ENCODE assay signal across 8 cellular contexts in the genomic region with DNA sequence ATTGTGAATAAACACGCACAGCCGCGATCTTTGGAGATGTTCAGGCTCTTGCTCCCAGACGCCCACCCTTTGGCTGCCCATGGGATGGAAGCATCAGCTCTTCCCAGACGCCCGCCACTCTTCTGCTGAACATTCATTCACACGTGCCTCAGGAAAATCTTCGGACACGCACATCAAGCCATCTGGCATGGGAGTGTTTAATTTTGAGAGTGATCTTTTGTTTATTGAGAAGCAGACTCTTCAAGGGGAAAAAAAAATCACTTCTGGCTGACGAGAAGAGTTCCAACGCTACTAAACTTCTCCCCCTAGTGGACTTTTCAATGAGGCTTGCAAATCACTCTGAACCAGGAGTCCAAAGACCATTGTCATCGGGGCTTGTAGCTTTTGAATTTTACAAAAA.
DNase-seq lines count a peak whose midpoint lies in the region; ATAC-seq and TF ChIP-seq lines count a peak whose summit lies in the region.

No MANE protein-coding gene starts in this region.

- H2AFZ ChIP-seq in SK-N-SH (ENCODE audit: low read depth), result no peak overlapping the region

- CTCF ChIA-PET in SK-N-SH (lab: Yijun Ruan, JAX), result interaction anchor here (0.6 to 5.1 kb wide), 26 partner anchors 11 to 430 kb away, joined by 3 to 34 read pairs (median 4); no protein-coding TSS in a partner anchor
- CTCF ChIA-PET in activated CD4-positive, alpha-beta T cell treated with anti-CD3 and anti-CD28 coated beads for 36 hours (lab: Charles Lee), result no interaction called here

- H3K9me3 ChIP-seq in SK-N-SH, result no peaks in the 10 kb centered on the region

- H3K79me2 ChIP-seq in SK-N-SH (ENCODE audit: insufficient read depth), result no peaks in the 10 kb centered on the region

- no peaks in the 10 kb centered on the region for H4K20me1 ChIP-seq in SK-N-SH (ENCODE audit: insufficient read depth)

- H3K36me3 ChIP-seq in SK-N-SH (replicated peaks in 1 of 2; ENCODE audit: control insufficient read depth in 1 of 2, insufficient read depth in 2 of 2, low read length in 1 of 2), result no peaks in the 10 kb centered on the region

- no peak overlapping the region for H3K27ac Mint-ChIP-seq in activated CD4-positive, alpha-beta T cell treated with anti-CD3 and anti-CD28 coated beads for 36 hours

- peak; percentile 81 for TF ChIP-seq CTCF in AG09319 (IDR thresholded peaks at IDR 0.05; ENCODE audit: low read depth, low read length)
- peak; percentile 66 for TF ChIP-seq CTCF in SK-N-SH (IDR thresholded peaks at IDR 0.05)

- no peaks in the 10 kb centered on the region for H3K36me3 Mint-ChIP-seq in activated CD4-positive, alpha-beta T cell treated with anti-CD3 and anti-CD28 coated beads for 36 hours (ENCODE audit: low read depth)

- H3K4me2 ChIP-seq in SK-N-SH, result no peak overlapping the region; the same call in 1 of the 2 replicates

- TF ChIP-seq EP300 in Ishikawa (IDR thresholded peaks at IDR 0.05; ENCODE audit: borderline replicate concordance) (no peak), SK-N-SH (IDR thresholded peaks at IDR 0.05; ENCODE audit: borderline replicate concordance in 1 of 2, low read depth in 1 of 2, low read length in 1 of 2) (no peak)

- intact Hi-C loops in activated CD4-positive, alpha-beta T cell treated with anti-CD3 and anti-CD28 coated beads for 36 hours (cut with DNase I, micrococcal nuclease), result loop anchor here in 1 of 2 experiments (2.0 kb wide), 1 partner anchor 426 kb away; no protein-coding TSS in a partner anchor

- no peak overlapping the region for H3K4me3 Mint-ChIP-seq in activated CD4-positive, alpha-beta T cell treated with anti-CD3 and anti-CD28 coated beads for 36 hours

- ATAC-seq in HG02623 (IDR thresholded peaks at IDR 0.05; ENCODE audit: unreplicated experiment) (no peak), GM21381 (IDR thresholded peaks at IDR 0.05; ENCODE audit: unreplicated experiment) (no peak)
- ATAC-seq in activated CD4-positive, alpha-beta T cell treated with anti-CD3 and anti-CD28 coated beads for 36 hours, result no peak

- H3K27me3 ChIP-seq in SK-N-SH (ENCODE audit: insufficient read depth), result no peaks in the 10 kb centered on the region

- peak; percentile 54 for TF ChIP-seq RAD21 in Ishikawa (IDR thresholded peaks at IDR 0.05; ENCODE audit: low read depth)
- TF ChIP-seq RAD21 in SK-N-SH (IDR thresholded peaks at IDR 0.05; ENCODE audit: low read length), result peak; percentile 59

- no peaks in the 10 kb centered on the region for H3K4me1 Mint-ChIP-seq in activated CD4-positive, alpha-beta T cell treated with anti-CD3 and anti-CD28 coated beads for 36 hours

- H3K27me3 Mint-ChIP-seq in activated CD4-positive, alpha-beta T cell treated with anti-CD3 and anti-CD28 coated beads for 36 hours, result peaks cover 26% of the 10 kb centered on the region

- 9% methylated on average over 12 of the region's 12 CpGs for WGBS in SK-N-SH (ENCODE audit: low lambda C conversion rate)

- DNase-seq in AG09319 (ENCODE audit: extremely low read depth, low read depth) (peak; percentile 25), SK-N-SH (peak; percentile 45), iPS DF 4.7 (ENCODE audit: extremely low read depth, low spot score) (peak; percentile 44)
- no peak for DNase-seq in effector CD8-positive, alpha-beta T cell (lab: John Stamatoyannopoulos, UW)
- no peak for DNase-seq in activated CD4-positive, alpha-beta T cell treated with anti-CD3 and anti-CD28 coated beads for 36 hours

- H3K4me3 ChIP-seq in SK-N-SH (ENCODE audit: low read depth in 2 of 2, low read length in 1 of 2), result peak overlapping the region; percentile 5 to 53; a peak in 3 of 4 replicates

- POLR2A ChIA-PET in SK-N-SH (lab: Yijun Ruan, JAX), result no interaction called here
- POLR2A ChIA-PET in activated CD4-positive, alpha-beta T cell treated with anti-CD3 and anti-CD28 coated beads for 36 hours (lab: Charles Lee), result no interaction called here

- peaks cover 0 to 3% of the 10 kb centered on the region in 2 experiments; a peak in 1 of 4 replicates for H3K4me1 ChIP-seq in SK-N-SH (ENCODE audit: control insufficient read depth in 1 of 2, insufficient read depth in 2 of 2, low read depth in 1 of 2, low read length in 1 of 2)

- no peak overlapping the region for H3K27ac ChIP-seq in SK-N-SH (ENCODE audit: low read depth in 2 of 2, low read length in 1 of 2)

- no peaks in the 10 kb centered on the region for H3K9me2 ChIP-seq in SK-N-SH

- H3K9me3 Mint-ChIP-seq in activated CD4-positive, alpha-beta T cell treated with anti-CD3 and anti-CD28 coated beads for 36 hours (ENCODE audit: low read depth), result peaks cover 6% of the 10 kb centered on the region

- no peak overlapping the region for H3K9ac ChIP-seq in SK-N-SH

- no peaks in the 10 kb centered on the region for H3F3A ChIP-seq in SK-N-SH (replicated peaks; ENCODE audit: insufficient read depth)

TF ChIP-seq in Ishikawa, 13 proteins besides CTCF, POLR2A, EP300 and RAD21 (continues in another document):
- TF ChIP-seq NFIC (IDR thresholded peaks at IDR 0.05) (no peak), REST (IDR thresholded peaks at IDR 0.05; ENCODE audit: low read depth) (no peak), ZBTB7A (IDR thresholded peaks at IDR 0.05; ENCODE audit: low read depth) (no peak), CEBPB (IDR thresholded peaks at IDR 0.05) (no peak), TAF1 (IDR thresholded peaks at IDR 0.05; ENCODE audit: low read depth) (no peak), TCF12 (IDR thresholded peaks at IDR 0.05; ENCODE audit: low read depth) (no peak), FOXM1 (IDR thresholded peaks at IDR 0.05; ENCODE audit: borderline replicate concordance, low read depth) (no peak), TEAD4 (IDR thresholded peaks at IDR 0.05) (no peak)
- TF ChIP-seq, protein P1, sequence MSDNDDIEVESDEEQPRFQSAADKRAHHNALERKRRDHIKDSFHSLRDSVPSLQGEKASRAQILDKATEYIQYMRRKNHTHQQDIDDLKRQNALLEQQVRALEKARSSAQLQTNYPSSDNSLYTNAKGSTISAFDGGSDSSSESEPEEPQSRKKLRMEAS (IDR thresholded peaks at IDR 0.05), result no peak

TF ChIP-seq in SK-N-SH, 30 proteins besides CTCF, POLR2A, EP300 and RAD21:
- TF ChIP-seq EZH2phosphoT487 (IDR thresholded peaks at IDR 0.05; ENCODE audit: borderline replicate concordance, low read depth) (no peak), SMC3 (IDR thresholded peaks at IDR 0.05; ENCODE audit: low read depth, low read length) (peak; percentile 37)

Comparison
In these comparisons a context has a peak if more than half of its experiments do, and no peak if none do; other contexts are left out.
1. DNase-seq: peak in AG09319 (single experiment), SK-N-SH (single experiment) and iPS DF 4.7 (single experiment); none in effector CD8-positive, alpha-beta T cell (single experiment) and activated CD4-positive, alpha-beta T cell treated with anti-CD3 and anti-CD28 coated beads for 36 hours (single experiment).